8 cellular contexts compared by ENCODE assay signal in genomic region chr1:150010388-150011115, GRCh38. TPM values are rescaled to one million over a fixed set of nuclear protein-coding genes. Genes with fewer than 3 reads are reported as not detected.
DNase-seq lines count a peak whose midpoint lies in the region; TF ChIP-seq lines count a peak whose summit lies in the region.

TSS of gene OTUD7B (minus strand) at chr1:150010726. CDS start at chr1:149977510, 33,216 bp downstream.

- CTCF ChIA-PET in HEK293 (lab: Yijun Ruan, JAX): interaction anchor here (0.6 to 2.9 kb wide), 7 partner anchors 9 to 136 kb away, joined by 3 to 12 read pairs (median 4); no protein-coding TSS in a partner anchor

- no peak within 1 kb of the TSS for H2BK120ac ChIP-seq in trophoblast cell (ENCODE audit: insufficient read depth, low read length, poor library complexity)

- H2AK5ac ChIP-seq in trophoblast cell (ENCODE audit: low read length): no peak within 1 kb of the TSS

- peaks cover 8% of the 10 kb centered on the region for H3K79me1 ChIP-seq in trophoblast cell (ENCODE audit: low read length)

- H3K4me1 ChIP-seq in HEK293 (ENCODE audit: control insufficient read depth, insufficient read depth, low read length) (peaks cover 5% of the 10 kb centered on the region), adipocyte (ENCODE audit: control insufficient read depth, insufficient read depth, low read length) (peaks cover 40% of the 10 kb centered on the region), trophoblast cell (ENCODE audit: control insufficient read depth in 1 of 2, insufficient read depth in 2 of 2, low read length in 2 of 2) (peaks cover under 1 to 3% of the 10 kb centered on the region in 2 experiments), tibial artery (peaks cover 0 to 43% (median 25%) of the 10 kb centered on the region in 4 donors)

- no CpG with 5 or more reads among the region's 59 CpGs for WGBS in trophoblast cell (ENCODE audit: extremely low coverage, insufficient coverage, insufficient read length)

- H3K9me3 ChIP-seq in HEK293 (ENCODE audit: control insufficient read depth, insufficient read depth, low read depth, low read length): no peaks in the 10 kb centered on the region
- no peaks in the 10 kb centered on the region for H3K9me3 ChIP-seq in adipocyte (ENCODE audit: control insufficient read depth, low read length)
- H3K9me3 ChIP-seq in trophoblast cell (ENCODE audit: insufficient read depth, low read depth, low read length): no peaks in the 10 kb centered on the region
- H3K9me3 ChIP-seq in tibial artery: no peaks in the 10 kb centered on the region

- H3K14ac ChIP-seq in trophoblast cell (ENCODE audit: low read length): peak within 1 kb of the TSS; percentile 47

- DNase-seq in GM04504 (ENCODE audit: low read depth) (peak; percentile 81), NAMALWA (ENCODE audit: low spot score) (peak; percentile 85), SW480 (ENCODE audit: low spot score) (peak; percentile 87), adipocyte (ENCODE audit: low read depth) (peak; percentile 97), cardiac septum (ENCODE audit: low spot score) (peak; percentile 92), trophoblast cell (peak; percentile 80 to 89), tibial artery (peak; percentile 83 to 94)

- intact Hi-C loops in cardiac septum (cut with DNase I) (loop anchor here (1.0 to 5.0 kb wide), 4 partner anchors 42 to 142 kb away; partner anchors contain the start of gene VPS45), tibial artery (cut with DNase I; ENCODE audit: low total_unique reads) (no loop called here)

- H4K8ac ChIP-seq in trophoblast cell (ENCODE audit: low read depth, low read length): peak within 1 kb of the TSS; percentile 74

- H3K9ac ChIP-seq in adipocyte (ENCODE audit: low read length): peak within 1 kb of the TSS; percentile 99
- H3K9ac ChIP-seq in trophoblast cell (ENCODE audit: low read length): peak within 1 kb of the TSS; percentile 98

- peak within 1 kb of the TSS; percentile 38 for H4K91ac ChIP-seq in trophoblast cell (ENCODE audit: low read depth, low read length)

- H3K79me2 ChIP-seq in trophoblast cell (ENCODE audit: control insufficient read depth, insufficient read depth, low read length, poor library complexity): peaks cover 5% of the 10 kb centered on the region

- H3K27ac ChIP-seq in HEK293 (ENCODE audit: extremely low read depth, low read depth, low read length) (peak within 1 kb of the TSS; percentile 84), trophoblast cell (ENCODE audit: low read depth, low read length) (peak within 1 kb of the TSS; percentile 95), tibial artery (peak within 1 kb of the TSS; percentile 96 to 98)

- POLR2A ChIA-PET in HEK293 (lab: Yijun Ruan, JAX): interaction anchor here (0.7 to 2.1 kb wide), 12 partner anchors 8 to 124 kb away, joined by 3 to 17 read pairs (median 4); partner anchors contain the start of gene VPS45

- H3K36me3 ChIP-seq in HEK293 (ENCODE audit: control insufficient read depth in 2 of 2, insufficient read depth in 1 of 2, low read length in 2 of 2) (peaks cover 0 to 8% of the 10 kb centered on the region in 2 experiments; a peak in 1 of 3 replicates), adipocyte (ENCODE audit: control insufficient read depth, insufficient read depth, low read length, severe bottlenecking) (no peaks in the 10 kb centered on the region), trophoblast cell (ENCODE audit: control insufficient read depth in 1 of 2, insufficient read depth in 2 of 2, low read length in 2 of 2) (no peaks in the 10 kb centered on the region), tibial artery (peaks cover 0 to 5% (median 3%) of the 10 kb centered on the region in 3 donors)

- H2BK12ac ChIP-seq in trophoblast cell (ENCODE audit: low read length): no peak within 1 kb of the TSS

- peak within 1 kb of the TSS; percentile 68 for H3K4ac ChIP-seq in trophoblast cell (ENCODE audit: low read depth, low read length)

- peak within 1 kb of the TSS; percentile 76 for H4K12ac ChIP-seq in trophoblast cell (ENCODE audit: low read depth, low read length)

- peak within 1 kb of the TSS; percentile 82 for H3K4me2 ChIP-seq in trophoblast cell (ENCODE audit: low read length)

- peak within 1 kb of the TSS; percentile 68 for H2AFZ ChIP-seq in trophoblast cell (ENCODE audit: insufficient read depth, low read length, poor library complexity)

- H3K23ac ChIP-seq in trophoblast cell (ENCODE audit: low read length): no peak within 1 kb of the TSS

- H2BK5ac ChIP-seq in trophoblast cell (ENCODE audit: low read depth, low read length, poor library complexity): peak within 1 kb of the TSS; percentile 70

- peak within 1 kb of the TSS; percentile 44 for H3K18ac ChIP-seq in trophoblast cell (ENCODE audit: low read length)

- H3K4me3 ChIP-seq in HEK293 (ENCODE audit: low read depth, low read length) (peak within 1 kb of the TSS; percentile 88), adipocyte (ENCODE audit: low read length) (peak within 1 kb of the TSS; percentile 99), trophoblast cell (ENCODE audit: low read depth, low read length) (peak within 1 kb of the TSS; percentile 79), tibial artery (peak within 1 kb of the TSS; percentile 82 to 97)

- TF ChIP-seq CTCF in HEK293 (tag by site-specific recombination; IDR thresholded peaks at IDR 0.05): peak; percentile 66; the same call in 1 of the 2 replicates
- TF ChIP-seq CTCF in tibial artery (IDR thresholded peaks at IDR 0.05): no peak

- H3K27me3 ChIP-seq in adipocyte (replicated peaks; ENCODE audit: control insufficient read depth, insufficient read depth, low read length) (no peaks in the 10 kb centered on the region), trophoblast cell (ENCODE audit: insufficient read depth, low read length) (no peaks in the 10 kb centered on the region), tibial artery (no peaks in the 10 kb centered on the region)

TF ChIP-seq in HEK293, 187 proteins besides CTCF, POLR2A, EP300 and RAD21 (continues in another document):
- peak; percentile 78 for TF ChIP-seq REST (tag by site-specific recombination; IDR thresholded peaks at IDR 0.05)
- TF ChIP-seq ZNF394 (tag by site-specific recombination; IDR thresholded peaks at IDR 0.05; ENCODE audit: borderline replicate concordance): peak; percentile 86
- peak; percentile 78; the same call in 1 of the 2 replicates for TF ChIP-seq PBX3 (CRISPR knock-in tag; IDR thresholded peaks at IDR 0.05)
- peak; percentile 72 for TF ChIP-seq ZBTB10 (tag by site-specific recombination; IDR thresholded peaks at IDR 0.05)

RNA-seq across cellular contexts. Expression of gene OTUD7B, which starts in this region (rescaled TPM):
- total RNA-seq in cardiac septum: 32.6 TPM
- polyA plus RNA-seq in trophoblast cell (2013): 6.6 and 6.7 TPM in 2 replicates

Comparison
In these comparisons a context has a peak if more than half of its experiments do, and no peak if none do; other contexts are left out.
1. Peak in every context shown above with its lines: DNase-seq, H3K4me3 ChIP-seq and H3K27ac ChIP-seq.